In genomic region chr18:77065221-77065981, GRCh38 we compare ENCODE assay signal across 7 cellular contexts.
DNase-seq lines count a peak whose midpoint lies in the region; ATAC-seq and TF ChIP-seq lines count a peak whose summit lies in the region.

No MANE protein-coding gene starts in this region.

- peak overlapping the region; percentile 31 for H3K4me2 ChIP-seq in SU-DHL-6 (ENCODE audit: low read depth, low read length, poor library complexity, severe bottlenecking)

- H3K27ac ChIP-seq in SU-DHL-6 (ENCODE audit: low read depth, low read length), result peak overlapping the region; percentile 97
- peak overlapping the region; percentile 29 for H3K27ac ChIP-seq in caudate nucleus (ENCODE audit: low read depth, low read length)
- H3K27ac ChIP-seq in mucosa of rectum (ENCODE audit: low read depth in 2 of 2, low read length in 2 of 2), result peak overlapping the region; percentile 59 to 61

- peak in 1 of 61 donors; percentile 27 for DNase-seq in caudate nucleus (lab: John Stamatoyannopoulos, UW)
- no peak for DNase-seq in globus pallidus (ENCODE audit: low spot score)

- peaks cover 65% of the 10 kb centered on the region for H3F3A ChIP-seq in SU-DHL-6 (ENCODE audit: insufficient read depth)

- H2AFZ ChIP-seq in SU-DHL-6 (ENCODE audit: low read depth, low read length, severe bottlenecking), result no peak overlapping the region

- peaks cover 6% of the 10 kb centered on the region; the same call in 1 of the 2 replicates for H3K36me3 ChIP-seq in SU-DHL-6 (ENCODE audit: low read length)
- H3K36me3 ChIP-seq in mucosa of rectum (ENCODE audit: control insufficient read depth in 2 of 2, insufficient read depth in 2 of 2, low read length in 2 of 2), result peaks cover 8 to 12% of the 10 kb centered on the region in 2 donors

- H3K79me2 ChIP-seq in SU-DHL-6 (ENCODE audit: insufficient read depth, low read length), result peaks cover 38% of the 10 kb centered on the region

- H3K9me3 ChIP-seq in SU-DHL-6 (ENCODE audit: insufficient read depth, low read length), result no peaks in the 10 kb centered on the region
- H3K9me3 ChIP-seq in mucosa of rectum (ENCODE audit: control insufficient read depth in 2 of 2, low read length in 2 of 2), result no peaks in the 10 kb centered on the region

- H3K4me3 ChIP-seq in SU-DHL-6 (ENCODE audit: insufficient read depth, low read length, poor library complexity, severe bottlenecking), result no peak overlapping the region
- H3K4me3 ChIP-seq in mucosa of rectum (ENCODE audit: low read length in 2 of 2), result peak overlapping the region in 1 of 2 donors; percentile 6

- TF ChIP-seq CTCF in SU-DHL-6 (IDR thresholded peaks at IDR 0.05; ENCODE audit: insufficient read depth, low read length, poor library complexity, severe bottlenecking), result no peak

- no peaks in the 10 kb centered on the region for H4K20me1 ChIP-seq in SU-DHL-6 (ENCODE audit: low read depth, low read length)

- H3K27me3 ChIP-seq in SU-DHL-6 (ENCODE audit: low read length) (no peaks in the 10 kb centered on the region), mucosa of rectum (ENCODE audit: control insufficient read depth in 2 of 2, insufficient read depth in 2 of 2, low read length in 2 of 2) (no peaks in the 10 kb centered on the region)

- H3K9ac ChIP-seq in SU-DHL-6 (ENCODE audit: low read length) (0 out of 2 replicates have a peak overlapping the region, but pooled peaks have one; percentile 9), mucosa of rectum (ENCODE audit: low read depth in 1 of 2, low read length in 2 of 2) (no peak overlapping the region)

- ATAC-seq in GM18870 (IDR thresholded peaks at IDR 0.05; ENCODE audit: unreplicated experiment) (peak; percentile 37), HG03342 (IDR thresholded peaks at IDR 0.05; ENCODE audit: unreplicated experiment) (peak; percentile 35), GM19455 (IDR thresholded peaks at IDR 0.05; ENCODE audit: unreplicated experiment) (no peak)

- H3K9me2 ChIP-seq in SU-DHL-6 (replicated peaks; ENCODE audit: insufficient read depth, low read length), result no peaks in the 10 kb centered on the region

- peaks cover 29 to 33% of the 10 kb centered on the region in 2 donors for H3K4me1 ChIP-seq in mucosa of rectum (ENCODE audit: control insufficient read depth in 2 of 2, insufficient read depth in 2 of 2, low read length in 2 of 2)

Comparison
In these comparisons a context has a peak if more than half of its experiments do, and no peak if none do; other contexts are left out.
1. H3K27ac ChIP-seq: peak in every context shown above with its lines; median percentile 97 in SU-DHL-6; 60 in mucosa of rectum; 29 in caudate nucleus.